Comparison of ENCODE assay signal across 17 cellular contexts in the genomic region with DNA sequence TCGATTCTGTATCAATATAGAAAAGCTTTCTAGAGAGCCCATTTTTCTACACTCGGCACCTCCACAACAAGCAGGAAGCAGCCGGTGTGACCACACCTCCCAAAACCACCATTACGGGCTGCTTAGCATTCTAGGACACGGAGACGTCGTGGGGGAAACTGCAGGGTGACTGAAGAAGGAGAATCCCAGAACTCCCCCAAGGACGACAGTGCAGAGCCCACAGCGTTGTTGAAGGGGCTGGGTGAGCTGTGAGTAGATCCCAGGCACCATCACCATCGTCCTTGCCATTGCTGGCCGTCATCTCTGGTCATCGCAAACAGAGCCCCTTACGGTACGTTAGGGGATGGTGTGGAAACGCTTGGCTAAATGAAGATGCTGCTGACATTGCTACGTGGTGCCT.
"Had no signal": no experiment of that assay in that cellular context is flagged by ENCODE, and none has a peak within 500 bp of the region (broad histone marks: within the 10 kb centered on the region; RNA-seq: fewer than 3 reads in every experiment).

No MANE protein-coding gene starts in this region.

- DNase-seq: KBM-7, MV-4-11, NCI-H1048, NCI-H1105, NCI-H1436 treated with DMSO at 0.1 percent for 48 hours, NCI-H1694, NCI-H187 treated with DMSO at 0.1 percent for 48 hours, NCI-H2029 treated with DMSO at 0.1 percent for 48 hours, NCI-H2227 treated with DMSO at 0.1 percent for 48 hours, NCI-H524, NCI-H526 treated with DMSO at 0.1 percent for 48 hours, NCI-H774, Right ventricle myocardium superior, RPMI8226, SIG-M5 had no signal

- H3K4me3 ChIP-seq: SJSA1, SK-N-MC had no signal

- H3K4me1 ChIP-seq: SJSA1 had no signal

- H3K27ac ChIP-seq: SJSA1, SK-N-MC had no signal

- H3K36me3 ChIP-seq: SJSA1 had no signal

- H3K27me3 ChIP-seq: SJSA1 had no signal
